10 cellular contexts compared by ENCODE assay signal in the genomic region with DNA sequence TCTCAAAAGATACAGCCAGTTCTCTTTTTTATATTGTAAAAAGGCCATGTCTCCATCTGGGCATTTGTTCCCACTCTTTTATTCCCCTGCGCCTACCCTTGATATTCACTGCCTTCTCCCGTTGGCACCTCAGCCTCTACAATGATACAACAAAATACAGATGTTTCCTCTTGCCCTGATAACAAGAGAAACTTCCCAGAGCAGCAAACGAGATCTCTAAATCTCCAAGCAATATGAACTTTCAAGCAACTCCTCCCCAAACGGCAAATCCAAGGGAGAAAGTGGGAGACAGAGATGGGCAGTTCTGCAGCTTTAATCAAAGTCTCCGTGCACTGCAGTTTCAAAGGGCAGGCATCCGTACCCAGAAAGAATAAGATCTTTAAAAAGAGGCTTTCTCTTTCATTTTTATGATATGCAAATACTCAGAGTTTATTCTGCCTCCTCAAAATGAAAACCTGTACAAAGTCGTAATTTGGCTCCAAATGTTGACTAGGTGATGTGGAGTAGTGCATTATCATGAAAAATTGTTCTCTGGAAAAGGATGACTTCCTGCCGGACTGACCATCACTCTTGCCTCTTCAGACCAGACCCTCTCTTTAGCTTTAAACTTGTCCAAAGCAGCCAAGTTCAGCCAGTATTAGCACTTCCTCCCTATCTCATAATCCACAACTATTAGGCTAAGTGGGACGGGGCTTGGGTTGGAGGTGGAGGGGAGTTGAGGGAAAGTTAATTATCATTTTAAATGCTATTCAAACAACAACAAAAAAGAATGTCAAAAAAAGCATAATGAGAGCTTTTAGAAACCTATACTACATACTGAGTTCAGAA. TPM values are rescaled to one million over a fixed set of nuclear protein-coding genes. Genes with fewer than 3 reads are reported as not detected.
DNase-seq lines count a peak whose midpoint lies in the region; ATAC-seq and TF ChIP-seq lines count a peak whose summit lies in the region.
"Had no signal": no experiment of that assay in that cellular context is flagged by ENCODE, and none has a peak within 500 bp of the region (broad histone marks: within the 10 kb centered on the region; RNA-seq: fewer than 3 reads in every experiment).

No MANE protein-coding gene starts in this region.

- peak overlapping the region; percentile 74 to 76 for H3K27ac ChIP-seq in left lung
- peak overlapping the region; percentile 50 to 85 for H3K27ac ChIP-seq in testis

- no peaks in the 10 kb centered on the region for H3K9me3 Mint-ChIP-seq in activated B cell treated with CpG ODN at 0.5 μM for 24 hours

- no peak for TF ChIP-seq POLR2A in testis (IDR thresholded peaks at IDR 0.05)

- H3K4me1 ChIP-seq in left lung (peaks cover 0 to 43% of the 10 kb centered on the region in 2 donors), testis (no peaks in the 10 kb centered on the region)

- intact Hi-C loops in activated B cell treated with CpG ODN at 0.5 μM for 24 hours (cut with micrococcal nuclease) (no loop called here), left lung (cut with DNase I) (loop anchor here in 1 of 2 donors (5.0 kb wide), 1 partner anchor 262 kb away; no protein-coding TSS in a partner anchor), testis (cut with DNase I; ENCODE audit: low total_unique reads) (no loop called here)

- CTCF ChIA-PET in activated B cell treated with CpG ODN at 0.5 μM for 24 hours (lab: Charles Lee): interaction anchor here (0.7 kb wide), 1 partner anchor 715 kb away, joined by 3 read pairs; no protein-coding TSS in a partner anchor

- H3K4me3 ChIP-seq in HFF-Myc (replicated peaks; ENCODE audit: low read depth, low read length) (peak overlapping the region; percentile 52), left lung (peak overlapping the region; percentile 31 to 39), testis (peak overlapping the region; percentile 32 to 47)

- H3K9me3 ChIP-seq in left lung: no peaks in the 10 kb centered on the region
- no peaks in the 10 kb centered on the region for H3K9me3 ChIP-seq in testis

- H3K4me1 Mint-ChIP-seq in activated B cell treated with CpG ODN at 0.5 μM for 24 hours: peaks cover 11% of the 10 kb centered on the region

- DNase-seq in HFF-Myc (ENCODE audit: extremely low read depth, low read depth): no peak
- DNase-seq in activated B cell treated with CpG ODN at 0.5 μM for 24 hours: no peak
- no peak for DNase-seq in left lung
- no peak for DNase-seq in testis
- no peak for DNase-seq in SIG-M5 treated with dmso at 0.1 percent for 504 hours (lab: John Stamatoyannopoulos, UW; ENCODE audit: unreplicated experiment)
- no peak for DNase-seq in activated naive CD4-positive, alpha-beta T cell treated with Interleukin-2 at 50 U/mL for 16 hours
- DNase-seq: activated CD8-positive, alpha-beta memory T cell treated with anti-CD3 and anti-CD28 coated beads, Interleukin-2, amount 50 U/mL, for 48 hours; Karpas-422 had no signal

- H3K27ac Mint-ChIP-seq in activated B cell treated with CpG ODN at 0.5 μM for 24 hours: no peak overlapping the region

- WGBS in testis, 2 donors: 7 to 14% methylated on average over 9 of the region's 9 CpGs

- H3K27me3 ChIP-seq in left lung: no peaks in the 10 kb centered on the region
- H3K27me3 ChIP-seq in testis: no peaks in the 10 kb centered on the region

- H3K36me3 Mint-ChIP-seq in activated B cell treated with CpG ODN at 0.5 μM for 24 hours (ENCODE audit: low read depth): no peaks in the 10 kb centered on the region

- H3K27me3 Mint-ChIP-seq in activated B cell treated with CpG ODN at 0.5 μM for 24 hours: no peaks in the 10 kb centered on the region

- peak overlapping the region; percentile 44 for H3K4me3 Mint-ChIP-seq in activated B cell treated with CpG ODN at 0.5 μM for 24 hours

- no peaks in the 10 kb centered on the region for H3K36me3 ChIP-seq in left lung
- no peaks in the 10 kb centered on the region for H3K36me3 ChIP-seq in testis (ENCODE audit: low read depth, missing control alignments)

- POLR2A ChIA-PET in activated B cell treated with CpG ODN at 0.5 μM for 24 hours (lab: Charles Lee): no interaction called here

- ATAC-seq in activated B cell treated with CpG ODN at 0.5 μM for 24 hours (ENCODE audit: low read depth) (no peak), left lung (peak; percentile 29), HG03159 (IDR thresholded peaks at IDR 0.05; ENCODE audit: unreplicated experiment) (no peak)

- TF ChIP-seq CTCF in HFF-Myc (IDR thresholded peaks at IDR 0.05; ENCODE audit: low read depth, low read length, missing control alignments): no peak
- no peak for TF ChIP-seq CTCF in activated B cell treated with CpG ODN at 0.5 μM for 24 hours (IDR thresholded peaks at IDR 0.05)
- no peak for TF ChIP-seq CTCF in left lung (IDR thresholded peaks at IDR 0.05)
- no peak for TF ChIP-seq CTCF in testis (IDR thresholded peaks at IDR 0.05)

RNA-seq across cellular contexts. Expression of a gene that starts 0.7 kb away (rescaled TPM):
- not detected in 2 replicates for total RNA-seq in activated B cell treated with CpG ODN at 0.5 μM for 24 hours
- 10 to 100 TPM; 28.9 to 42.0 TPM for total RNA-seq in left lung
- 1 to 10 TPM; 3.1 to 5.0 TPM for total RNA-seq in testis
- 3.4 TPM for polyA plus RNA-seq in testis (ENCODE audit: insufficient read depth, low read depth, low replicate concordance)
- polyA plus RNA-seq: neural cell had no signal

Comparison
In these comparisons a context has a peak if more than half of its experiments do, and no peak if none do; other contexts are left out.
1. RNA of a gene that starts 0.7 kb away (total RNA-seq): 28.9 to 42.0 TPM in left lung; 3.1 to 5.0 TPM in testis and not detected in activated B cell treated with CpG ODN at 0.5 μM for 24 hours; every median in the first group is over 4 times any median in the second.
2. Peak in every context shown above with its lines, with median percentiles within 50 percentile points of each other: H3K4me3 ChIP-seq.